16 cellular contexts compared by ENCODE assay signal in genomic region chr15:68380456-68380855, GRCh38.
"Had no signal": no experiment of that assay in that cellular context is flagged by ENCODE, and none has a peak within 500 bp of the region (broad histone marks: within the 10 kb centered on the region; RNA-seq: fewer than 3 reads in every experiment).

No MANE protein-coding gene starts in this region.

- H3K36me3 Mint-ChIP-seq: activated CD4-positive, alpha-beta memory T cell treated with anti-CD3 and anti-CD28 coated beads for 36 hours; activated naive CD4-positive, alpha-beta T cell treated with anti-CD3 and anti-CD28 coated beads, Interleukin-2, amount 50 U/mL, for 24 hours had no signal

- H3K27ac Mint-ChIP-seq: activated CD4-positive, alpha-beta memory T cell treated with anti-CD3 and anti-CD28 coated beads for 36 hours; activated naive CD4-positive, alpha-beta T cell treated with anti-CD3 and anti-CD28 coated beads, Interleukin-2, amount 50 U/mL, for 24 hours; stimulated activated naive CD8-positive, alpha-beta T cell treated with anti-CD3 and anti-CD28 coated beads, Interleukin-15, Interleukin-2, amounts not matched to agents 100 ng/mL and 50 ng/mL, for 24 hours had no signal

- DNase-seq: activated CD4-positive, alpha-beta memory T cell treated with anti-CD3 and anti-CD28 coated beads for 36 hours; activated effector memory CD4-positive, alpha-beta T cell treated with Interleukin-2 at 50 U/mL for 16 hours; amygdala; body of pancreas; central memory CD4-positive, alpha-beta T cell; effector memory CD4-positive, alpha-beta T cell; foreskin melanocyte; lower lobe of right lung; psoas muscle; right lobe of liver; T-helper 9 cell; upper lobe of left lung had no signal

- H3K4me3 Mint-ChIP-seq: activated CD4-positive, alpha-beta memory T cell treated with anti-CD3 and anti-CD28 coated beads for 36 hours; activated naive CD4-positive, alpha-beta T cell treated with anti-CD3 and anti-CD28 coated beads, Interleukin-2, amount 50 U/mL, for 24 hours; neural crest cell; stimulated activated naive CD8-positive, alpha-beta T cell treated with anti-CD3 and anti-CD28 coated beads, Interleukin-15, Interleukin-2, amounts not matched to agents 100 ng/mL and 50 ng/mL, for 24 hours had no signal

- H3K9me3 ChIP-seq: body of pancreas, lower lobe of right lung, psoas muscle, right lobe of liver, upper lobe of left lung had no signal

- H3K9me3 Mint-ChIP-seq: activated CD4-positive, alpha-beta memory T cell treated with anti-CD3 and anti-CD28 coated beads for 36 hours; activated naive CD4-positive, alpha-beta T cell treated with anti-CD3 and anti-CD28 coated beads, Interleukin-2, amount 50 U/mL, for 24 hours; stimulated activated naive CD8-positive, alpha-beta T cell treated with anti-CD3 and anti-CD28 coated beads, Interleukin-15, Interleukin-2, amounts not matched to agents 100 ng/mL and 50 ng/mL, for 24 hours had no signal

- H3K4me3 ChIP-seq: body of pancreas, lower lobe of right lung, psoas muscle, right lobe of liver, upper lobe of left lung had no signal

- H3K27me3 ChIP-seq: body of pancreas, right lobe of liver, upper lobe of left lung had no signal

- H3K27ac ChIP-seq: body of pancreas, lower lobe of right lung, psoas muscle, right lobe of liver, upper lobe of left lung had no signal

- ATAC-seq: activated CD4-positive, CD25-positive, alpha-beta regulatory T cell treated with anti-CD3 and anti-CD28 coated beads, Interleukin-2, amount 50 U/mL, for 24 hours; body of pancreas; lower lobe of right lung; psoas muscle; right lobe of liver had no signal

- H3K27me3 Mint-ChIP-seq: activated CD4-positive, alpha-beta memory T cell treated with anti-CD3 and anti-CD28 coated beads for 36 hours; activated naive CD4-positive, alpha-beta T cell treated with anti-CD3 and anti-CD28 coated beads, Interleukin-2, amount 50 U/mL, for 24 hours; stimulated activated naive CD8-positive, alpha-beta T cell treated with anti-CD3 and anti-CD28 coated beads, Interleukin-15, Interleukin-2, amounts not matched to agents 100 ng/mL and 50 ng/mL, for 24 hours had no signal
